Comparison of ENCODE assay signal across 1 cellular context in genomic region chr19:48569814-48570213, GRCh38.
TF ChIP-seq lines count a peak whose summit lies in the region.

No MANE protein-coding gene starts in this region.

TF ChIP-seq in K562, 482 proteins besides CTCF, POLR2A, EP300 and RAD21:
- TF ChIP-seq HDAC1 (IDR thresholded peaks at IDR 0.05) (peak in 1 of 2 experiments; percentile 78; a peak in 1 of 4 replicates), HDAC2 (IDR thresholded peaks at IDR 0.05) (peak; percentile 64; the same call in 1 of the 2 replicates), SMARCE1 (IDR thresholded peaks at IDR 0.05) (no peak), TAL1 (IDR thresholded peaks at IDR 0.05) (no peak), KDM1A (IDR thresholded peaks at IDR 0.05) (peak; percentile 92 to 93), CBX2 (IDR thresholded peaks at IDR 0.05; ENCODE audit: insufficient read depth, low read length, poor library complexity, severe bottlenecking) (no peak), RCOR1 (IDR thresholded peaks at IDR 0.05; ENCODE audit: borderline replicate concordance in 1 of 2, low read depth in 2 of 2, low read length in 2 of 2) (peak in 1 of 2 experiments; percentile 93; a peak in 3 of 4 replicates)
TF ChIP-seq in K562: peak in this region for 4.
